In the genomic region with DNA sequence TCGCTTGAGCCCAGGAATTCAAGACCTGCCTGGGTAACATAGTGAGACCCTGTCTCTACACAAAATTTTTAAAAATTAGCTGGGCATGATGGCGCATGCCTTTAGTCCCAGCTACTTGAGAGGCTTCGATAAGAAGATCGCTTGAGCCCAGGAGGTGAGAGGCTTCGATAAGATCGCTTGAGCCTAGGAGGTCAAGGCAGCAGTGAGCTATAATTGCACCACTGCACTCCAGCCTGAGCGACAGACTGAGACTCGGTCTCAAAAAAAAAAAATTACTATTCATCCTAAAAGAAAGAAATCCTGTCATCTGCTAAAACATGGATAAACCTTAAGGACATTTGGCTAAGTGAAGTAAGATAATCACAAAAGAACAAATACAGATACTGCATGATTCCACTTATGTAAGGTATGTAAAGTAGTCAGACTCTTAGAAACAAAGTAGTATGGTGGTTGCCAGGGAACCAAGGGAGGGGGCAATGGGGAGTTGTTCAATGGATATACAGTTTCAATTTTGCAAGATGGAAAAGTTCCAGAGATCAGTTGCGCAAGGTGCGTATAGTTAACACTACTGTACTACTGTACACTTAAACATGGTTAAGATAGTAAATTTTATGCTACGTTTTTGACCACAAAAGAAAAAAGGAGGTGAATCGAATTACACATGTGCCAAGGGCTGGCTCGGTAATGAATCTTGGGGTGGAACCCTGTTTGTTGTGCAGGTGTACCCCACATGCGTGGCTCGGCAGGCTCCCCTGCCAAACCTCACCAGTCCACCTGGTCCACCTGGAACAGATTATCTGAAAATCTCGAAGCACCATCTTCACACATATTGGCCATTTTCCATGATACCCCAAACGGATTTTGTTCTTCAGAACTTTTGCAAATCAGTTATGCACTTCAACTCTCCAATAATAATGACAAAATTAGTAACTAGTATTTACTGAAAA, we compare ENCODE assay signal across 2 cellular contexts.
A peak's percentile ranks its signal among the peaks of the same experiment; 100 is the strongest.
TF ChIP-seq lines count a peak whose summit lies in the region.

No MANE protein-coding gene starts in this region.

TF ChIP-seq in Ishikawa, 13 proteins besides CTCF, POLR2A, EP300 and RAD21:
- peak; percentile 92 for TF ChIP-seq CEBPB (IDR thresholded peaks at IDR 0.05)
- TF ChIP-seq TAF1 (IDR thresholded peaks at IDR 0.05; ENCODE audit: low read depth) = no peak
- TF ChIP-seq, protein P1, sequence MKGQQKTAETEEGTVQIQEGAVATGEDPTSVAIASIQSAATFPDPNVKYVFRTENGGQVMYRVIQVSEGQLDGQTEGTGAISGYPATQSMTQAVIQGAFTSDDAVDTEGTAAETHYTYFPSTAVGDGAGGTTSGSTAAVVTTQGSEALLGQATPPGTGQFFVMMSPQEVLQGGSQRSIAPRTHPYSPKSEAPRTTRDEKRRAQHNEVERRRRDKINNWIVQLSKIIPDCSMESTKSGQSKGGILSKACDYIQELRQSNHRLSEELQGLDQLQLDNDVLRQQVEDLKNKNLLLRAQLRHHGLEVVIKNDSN (IDR thresholded peaks at IDR 0.05) = no peak

TF ChIP-seq in GM23338, 12 proteins besides CTCF, POLR2A, EP300 and RAD21:
- TF ChIP-seq ZNF462 (CRISPR knock-in tag; IDR thresholded peaks at IDR 0.05) = no peak
- TF ChIP-seq ZNF331 (CRISPR knock-in tag; IDR thresholded peaks at IDR 0.05; ENCODE audit: low read depth) = no peak
- no peak for TF ChIP-seq STAT1 (IDR thresholded peaks at IDR 0.05; ENCODE audit: unreplicated experiment)
- no peak for TF ChIP-seq ZNF114 (CRISPR knock-in tag; IDR thresholded peaks at IDR 0.05)
- no peak for TF ChIP-seq ETS1 (IDR thresholded peaks at IDR 0.05)
- TF ChIP-seq CREB1 (CRISPR knock-in tag; IDR thresholded peaks at IDR 0.05; ENCODE audit: low read depth) = no peak
- no peak for TF ChIP-seq NANOG (IDR thresholded peaks at IDR 0.05; ENCODE audit: borderline replicate concordance)
- TF ChIP-seq POLR2AphosphoS5 (IDR thresholded peaks at IDR 0.05; ENCODE audit: low read depth) = no peak
